ENCODE assay signal across 1 cellular context in the genomic region with DNA sequence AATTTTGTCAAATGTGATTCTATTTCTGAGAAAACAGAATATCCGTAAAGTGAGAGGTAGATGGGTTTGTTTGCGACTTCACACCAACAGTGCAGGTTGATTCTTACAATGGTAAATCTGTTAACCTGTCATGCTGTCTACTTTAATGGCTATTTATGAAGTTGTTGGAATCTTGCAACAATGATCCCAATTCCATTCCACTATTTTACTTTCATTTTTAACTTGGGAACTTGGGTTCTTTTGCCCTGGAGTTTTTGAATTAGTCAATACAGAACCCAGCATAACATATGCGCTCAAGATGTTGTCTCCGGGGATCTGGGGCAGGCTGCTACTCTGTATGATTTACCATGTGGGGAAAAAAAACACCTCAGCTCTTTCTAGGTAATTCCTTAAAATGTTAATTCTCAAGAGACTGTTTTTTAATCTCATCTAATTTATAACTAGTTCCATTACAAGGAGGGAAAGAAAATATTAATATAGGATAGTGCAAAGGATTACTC.
TF ChIP-seq lines count a peak whose summit lies in the region.

No MANE protein-coding gene starts in this region.

TF ChIP-seq in GM23338, 12 proteins besides CTCF, POLR2A, EP300 and RAD21 (continued from another document):
- TF ChIP-seq, protein P1, sequence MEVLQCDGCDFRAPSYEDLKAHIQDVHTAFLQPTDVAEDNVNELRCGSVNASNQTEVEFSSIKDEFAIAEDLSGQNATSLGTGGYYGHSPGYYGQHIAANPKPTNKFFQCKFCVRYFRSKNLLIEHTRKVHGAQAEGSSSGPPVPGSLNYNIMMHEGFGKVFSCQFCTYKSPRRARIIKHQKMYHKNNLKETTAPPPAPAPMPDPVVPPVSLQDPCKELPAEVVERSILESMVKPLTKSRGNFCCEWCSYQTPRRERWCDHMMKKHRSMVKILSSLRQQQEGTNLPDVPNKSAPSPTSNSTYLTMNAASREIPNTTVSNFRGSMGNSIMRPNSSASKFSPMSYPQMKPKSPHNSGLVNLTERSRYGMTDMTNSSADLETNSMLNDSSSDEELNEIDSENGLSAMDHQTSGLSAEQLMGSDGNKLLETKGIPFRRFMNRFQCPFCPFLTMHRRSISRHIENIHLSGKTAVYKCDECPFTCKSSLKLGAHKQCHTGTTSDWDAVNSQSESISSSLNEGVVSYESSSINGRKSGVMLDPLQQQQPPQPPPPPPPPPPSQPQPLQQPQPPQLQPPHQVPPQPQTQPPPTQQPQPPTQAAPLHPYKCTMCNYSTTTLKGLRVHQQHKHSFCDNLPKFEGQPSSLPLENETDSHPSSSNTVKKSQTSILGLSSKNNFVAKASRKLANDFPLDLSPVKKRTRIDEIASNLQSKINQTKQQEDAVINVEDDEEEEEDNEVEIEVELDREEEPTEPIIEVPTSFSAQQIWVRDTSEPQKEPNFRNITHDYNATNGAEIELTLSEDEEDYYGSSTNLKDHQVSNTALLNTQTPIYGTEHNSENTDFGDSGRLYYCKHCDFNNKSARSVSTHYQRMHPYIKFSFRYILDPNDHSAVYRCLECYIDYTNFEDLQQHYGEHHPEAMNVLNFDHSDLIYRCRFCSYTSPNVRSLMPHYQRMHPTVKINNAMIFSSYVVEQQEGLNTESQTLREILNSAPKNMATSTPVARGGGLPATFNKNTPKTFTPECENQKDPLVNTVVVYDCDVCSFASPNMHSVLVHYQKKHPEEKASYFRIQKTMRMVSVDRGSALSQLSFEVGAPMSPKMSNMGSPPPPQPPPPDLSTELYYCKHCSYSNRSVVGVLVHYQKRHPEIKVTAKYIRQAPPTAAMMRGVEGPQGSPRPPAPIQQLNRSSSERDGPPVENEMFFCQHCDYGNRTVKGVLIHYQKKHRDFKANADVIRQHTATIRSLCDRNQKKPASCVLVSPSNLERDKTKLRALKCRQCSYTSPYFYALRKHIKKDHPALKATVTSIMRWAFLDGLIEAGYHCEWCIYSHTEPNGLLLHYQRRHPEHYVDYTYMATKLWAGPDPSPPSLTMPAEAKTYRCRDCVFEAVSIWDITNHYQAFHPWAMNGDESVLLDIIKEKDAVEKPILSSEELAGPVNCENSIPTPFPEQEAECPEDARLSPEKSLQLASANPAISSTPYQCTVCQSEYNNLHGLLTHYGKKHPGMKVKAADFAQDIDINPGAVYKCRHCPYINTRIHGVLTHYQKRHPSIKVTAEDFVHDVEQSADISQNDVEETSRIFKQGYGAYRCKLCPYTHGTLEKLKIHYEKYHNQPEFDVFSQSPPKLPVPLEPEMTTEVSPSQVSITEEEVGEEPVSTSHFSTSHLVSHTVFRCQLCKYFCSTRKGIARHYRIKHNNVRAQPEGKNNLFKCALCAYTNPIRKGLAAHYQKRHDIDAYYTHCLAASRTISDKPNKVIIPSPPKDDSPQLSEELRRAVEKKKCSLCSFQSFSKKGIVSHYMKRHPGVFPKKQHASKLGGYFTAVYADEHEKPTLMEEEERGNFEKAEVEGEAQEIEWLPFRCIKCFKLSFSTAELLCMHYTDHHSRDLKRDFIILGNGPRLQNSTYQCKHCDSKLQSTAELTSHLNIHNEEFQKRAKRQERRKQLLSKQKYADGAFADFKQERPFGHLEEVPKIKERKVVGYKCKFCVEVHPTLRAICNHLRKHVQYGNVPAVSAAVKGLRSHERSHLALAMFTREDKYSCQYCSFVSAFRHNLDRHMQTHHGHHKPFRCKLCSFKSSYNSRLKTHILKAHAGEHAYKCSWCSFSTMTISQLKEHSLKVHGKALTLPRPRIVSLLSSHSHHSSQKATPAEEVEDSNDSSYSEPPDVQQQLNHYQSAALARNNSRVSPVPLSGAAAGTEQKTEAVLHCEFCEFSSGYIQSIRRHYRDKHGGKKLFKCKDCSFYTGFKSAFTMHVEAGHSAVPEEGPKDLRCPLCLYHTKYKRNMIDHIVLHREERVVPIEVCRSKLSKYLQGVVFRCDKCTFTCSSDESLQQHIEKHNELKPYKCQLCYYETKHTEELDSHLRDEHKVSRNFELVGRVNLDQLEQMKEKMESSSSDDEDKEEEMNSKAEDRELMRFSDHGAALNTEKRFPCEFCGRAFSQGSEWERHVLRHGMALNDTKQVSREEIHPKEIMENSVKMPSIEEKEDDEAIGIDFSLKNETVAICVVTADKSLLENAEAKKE (CRISPR knock-in tag; IDR thresholded peaks at IDR 0.05), result no peak
- TF ChIP-seq POLR2AphosphoS5 (IDR thresholded peaks at IDR 0.05; ENCODE audit: low read depth), result no peak
- no peak for TF ChIP-seq EZH2 (IDR thresholded peaks at IDR 0.05; ENCODE audit: low read depth, unreplicated experiment)
- no peak for TF ChIP-seq CREB1 (CRISPR knock-in tag; IDR thresholded peaks at IDR 0.05; ENCODE audit: low read depth)
- TF ChIP-seq ZNF331 (CRISPR knock-in tag; IDR thresholded peaks at IDR 0.05; ENCODE audit: low read depth), result no peak
